33 cellular contexts compared by ENCODE assay signal in the genomic region with DNA sequence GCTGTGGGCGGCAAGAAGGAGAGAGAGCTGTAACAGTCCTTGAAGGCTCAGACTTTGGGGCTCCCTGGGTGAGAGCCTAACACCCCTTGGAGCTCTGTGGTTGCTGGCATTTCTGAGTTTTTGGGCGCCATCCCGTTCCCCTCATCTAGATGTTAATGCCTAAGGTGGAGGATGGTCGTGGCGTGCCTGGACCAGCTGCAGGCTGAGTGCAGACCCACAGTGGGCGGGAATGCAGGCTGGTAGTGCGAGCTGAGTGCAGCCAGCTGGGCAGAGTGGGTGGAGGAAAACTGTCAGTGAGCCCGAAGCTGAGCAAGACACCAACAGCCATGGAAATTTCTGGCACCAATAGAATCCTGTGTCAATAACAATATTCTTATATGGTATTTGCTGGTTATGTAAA.
"Had no signal": no experiment of that assay in that cellular context is flagged by ENCODE, and none has a peak within 500 bp of the region (broad histone marks: within the 10 kb centered on the region; RNA-seq: fewer than 3 reads in every experiment).

No MANE protein-coding gene starts in this region.

- H3K4me1 Mint-ChIP-seq: activated CD4-positive, alpha-beta memory T cell treated with anti-CD3 and anti-CD28 coated beads, Interleukin-2, amount 10 ng/mL, durations not matched to agents 7 days and 5 days; activated CD4-positive, alpha-beta T cell treated with anti-CD3 and anti-CD28 coated beads, Interleukin-2, amount 10 ng/mL, durations not matched to agents 7 days and 5 days; activated naive CD4-positive, alpha-beta T cell treated with anti-CD3 and anti-CD28 coated beads, Interleukin-2, amount 10 ng/mL, durations not matched to agents 7 days and 5 days; activated naive CD8-positive, alpha-beta T cell treated with anti-CD3 and anti-CD28 coated beads, Interleukin-2, amount 10 ng/mL, durations not matched to agents 7 days and 5 days; central memory CD8-positive, alpha-beta T cell; T-helper 17 cell had no signal

- H3K4me3 Mint-ChIP-seq: activated CD4-positive, alpha-beta memory T cell treated with anti-CD3 and anti-CD28 coated beads, Interleukin-2, amount 10 ng/mL, durations not matched to agents 7 days and 5 days; activated CD4-positive, alpha-beta T cell treated with anti-CD3 and anti-CD28 coated beads, Interleukin-2, amount 10 ng/mL, durations not matched to agents 7 days and 5 days; activated naive CD4-positive, alpha-beta T cell treated with anti-CD3 and anti-CD28 coated beads, Interleukin-2, amount 10 ng/mL, durations not matched to agents 7 days and 5 days; activated naive CD8-positive, alpha-beta T cell treated with anti-CD3 and anti-CD28 coated beads, Interleukin-2, amount 10 ng/mL, durations not matched to agents 7 days and 5 days; activated T-cell treated with anti-CD3 and anti-CD28 coated beads, Interleukin-2, amount 50 U/mL, for 24 hours; activated T-cell treated with anti-CD3 and anti-CD28 coated beads, Interleukin-2, amount 50 U/mL, for 72 hours; brain; central memory CD8-positive, alpha-beta T cell; dendritic cell treated with granulocyte-macrophage colony-stimulating factor and Interleukin-4, amounts not matched to agents 40 ng/mL and 50 ng/mL, for 4 days; T-helper 17 cell; T-helper 2 cell treated with Interferon-gamma antibody and Interleukin-4, amounts not matched to agents 5 μg/mL and 100 μg/mL, for 36 hours; WTC11 had no signal

- DNase-seq: activated CD4-positive, alpha-beta memory T cell treated with anti-CD3 and anti-CD28 coated beads, Interleukin-2, amount 10 ng/mL, durations not matched to agents 7 days and 5 days; activated CD4-positive, alpha-beta T cell treated with anti-CD3 and anti-CD28 coated beads for 1 hour; activated CD4-positive, alpha-beta T cell treated with anti-CD3 and anti-CD28 coated beads for 4 hours; activated CD4-positive, alpha-beta T cell treated with anti-CD3 and anti-CD28 coated beads, Interleukin-2, amount 10 ng/mL, durations not matched to agents 7 days and 5 days; activated CD4-positive, alpha-beta T cell treated with anti-CD3 and anti-CD28 coated beads, Interleukin-2, amount 50 U/mL, for 4 hours; activated CD8-positive, alpha-beta memory T cell treated with anti-CD3 and anti-CD28 coated beads, Interleukin-2, amount 50 U/mL, for 48 hours; activated gamma-delta T cell; activated naive CD4-positive, alpha-beta T cell; activated naive CD4-positive, alpha-beta T cell treated with anti-CD3 and anti-CD28 coated beads, Interleukin-2, amount 10 ng/mL, durations not matched to agents 7 days and 5 days; activated naive CD8-positive, alpha-beta T cell treated with anti-CD3 and anti-CD28 coated beads, Interleukin-2, amount 10 ng/mL, durations not matched to agents 7 days and 5 days; activated T-cell treated with anti-CD3 and anti-CD28 coated beads for 4 hours; activated T-cell treated with anti-CD3 and anti-CD28 coated beads, Interleukin-2, amount 50 U/mL, for 24 hours; activated T-cell treated with anti-CD3 and anti-CD28 coated beads, Interleukin-2, amount 50 U/mL, for 72 hours; dorsolateral prefrontal cortex; effector memory CD4-positive, alpha-beta T cell; erythroblast; gastrocnemius medialis; glutamatergic neuron; T-helper 17 cell; T1000 had no signal

- H3K27ac ChIP-seq: ascending aorta, breast epithelium, cardiac muscle cell, coronary artery, dorsolateral prefrontal cortex, esophagus muscularis mucosa, foreskin keratinocyte, gastrocnemius medialis, heart left ventricle had no signal

- H3K9me3 Mint-ChIP-seq: activated naive CD4-positive, alpha-beta T cell treated with anti-CD3 and anti-CD28 coated beads, Interleukin-2, amount 10 ng/mL, durations not matched to agents 7 days and 5 days; activated naive CD8-positive, alpha-beta T cell treated with anti-CD3 and anti-CD28 coated beads, Interleukin-2, amount 10 ng/mL, durations not matched to agents 7 days and 5 days had no signal

- H3K36me3 Mint-ChIP-seq: activated naive CD4-positive, alpha-beta T cell treated with anti-CD3 and anti-CD28 coated beads, Interleukin-2, amount 10 ng/mL, durations not matched to agents 7 days and 5 days; activated naive CD4-positive, alpha-beta T cell treated with anti-CD3 and anti-CD28 coated beads, Interleukin-2, amount 50 U/mL, for 72 hours; activated naive CD8-positive, alpha-beta T cell treated with anti-CD3 and anti-CD28 coated beads, Interleukin-2, amount 10 ng/mL, durations not matched to agents 7 days and 5 days; brain had no signal

- H3K9me3 ChIP-seq: ascending aorta, esophagus muscularis mucosa, gastrocnemius medialis had no signal

- H3K36me3 ChIP-seq: ascending aorta, breast epithelium, cardiac muscle cell, esophagus muscularis mucosa, gastrocnemius medialis, heart left ventricle had no signal

- H3K4me1 ChIP-seq: ascending aorta, breast epithelium, foreskin keratinocyte, gastrocnemius medialis, heart left ventricle had no signal

- H3K27me3 Mint-ChIP-seq: activated CD4-positive, alpha-beta memory T cell treated with anti-CD3 and anti-CD28 coated beads, Interleukin-2, amount 10 ng/mL, durations not matched to agents 7 days and 5 days; activated CD4-positive, alpha-beta T cell treated with anti-CD3 and anti-CD28 coated beads, Interleukin-2, amount 10 ng/mL, durations not matched to agents 7 days and 5 days; activated naive CD4-positive, alpha-beta T cell treated with anti-CD3 and anti-CD28 coated beads, Interleukin-2, amount 10 ng/mL, durations not matched to agents 7 days and 5 days; activated naive CD8-positive, alpha-beta T cell treated with anti-CD3 and anti-CD28 coated beads, Interleukin-2, amount 10 ng/mL, durations not matched to agents 7 days and 5 days; activated T-cell treated with anti-CD3 and anti-CD28 coated beads, Interleukin-2, amount 50 U/mL, for 24 hours; brain; central memory CD8-positive, alpha-beta T cell; dendritic cell treated with granulocyte-macrophage colony-stimulating factor and Interleukin-4, amounts not matched to agents 40 ng/mL and 50 ng/mL, for 4 days; T-helper 17 cell had no signal

- H3K27me3 ChIP-seq: ascending aorta, breast epithelium, cardiac muscle cell, dorsolateral prefrontal cortex, esophagus muscularis mucosa, foreskin keratinocyte, gastrocnemius medialis, heart left ventricle had no signal

- H3K27ac Mint-ChIP-seq: activated CD4-positive, alpha-beta memory T cell treated with anti-CD3 and anti-CD28 coated beads, Interleukin-2, amount 10 ng/mL, durations not matched to agents 7 days and 5 days; activated CD4-positive, alpha-beta T cell treated with anti-CD3 and anti-CD28 coated beads, Interleukin-2, amount 10 ng/mL, durations not matched to agents 7 days and 5 days; activated naive CD4-positive, alpha-beta T cell treated with anti-CD3 and anti-CD28 coated beads, Interleukin-2, amount 10 ng/mL, durations not matched to agents 7 days and 5 days; activated naive CD4-positive, alpha-beta T cell treated with anti-CD3 and anti-CD28 coated beads, Interleukin-2, amount 50 U/mL, for 72 hours; activated naive CD8-positive, alpha-beta T cell treated with anti-CD3 and anti-CD28 coated beads, Interleukin-2, amount 10 ng/mL, durations not matched to agents 7 days and 5 days; activated T-cell treated with anti-CD3 and anti-CD28 coated beads, Interleukin-2, amount 50 U/mL, for 24 hours; activated T-cell treated with anti-CD3 and anti-CD28 coated beads, Interleukin-2, amount 50 U/mL, for 72 hours; brain; dendritic cell treated with granulocyte-macrophage colony-stimulating factor and Interleukin-4, amounts not matched to agents 40 ng/mL and 50 ng/mL, for 4 days; T-helper 17 cell; T-helper 2 cell treated with Interferon-gamma antibody and Interleukin-4, amounts not matched to agents 5 μg/mL and 100 μg/mL, for 36 hours; WTC11 had no signal

- H3K4me3 ChIP-seq: ascending aorta, breast epithelium, cardiac muscle cell, coronary artery, dorsolateral prefrontal cortex, esophagus muscularis mucosa, gastrocnemius medialis, heart left ventricle had no signal
